11 cellular contexts compared by ENCODE assay signal in the genomic region with DNA sequence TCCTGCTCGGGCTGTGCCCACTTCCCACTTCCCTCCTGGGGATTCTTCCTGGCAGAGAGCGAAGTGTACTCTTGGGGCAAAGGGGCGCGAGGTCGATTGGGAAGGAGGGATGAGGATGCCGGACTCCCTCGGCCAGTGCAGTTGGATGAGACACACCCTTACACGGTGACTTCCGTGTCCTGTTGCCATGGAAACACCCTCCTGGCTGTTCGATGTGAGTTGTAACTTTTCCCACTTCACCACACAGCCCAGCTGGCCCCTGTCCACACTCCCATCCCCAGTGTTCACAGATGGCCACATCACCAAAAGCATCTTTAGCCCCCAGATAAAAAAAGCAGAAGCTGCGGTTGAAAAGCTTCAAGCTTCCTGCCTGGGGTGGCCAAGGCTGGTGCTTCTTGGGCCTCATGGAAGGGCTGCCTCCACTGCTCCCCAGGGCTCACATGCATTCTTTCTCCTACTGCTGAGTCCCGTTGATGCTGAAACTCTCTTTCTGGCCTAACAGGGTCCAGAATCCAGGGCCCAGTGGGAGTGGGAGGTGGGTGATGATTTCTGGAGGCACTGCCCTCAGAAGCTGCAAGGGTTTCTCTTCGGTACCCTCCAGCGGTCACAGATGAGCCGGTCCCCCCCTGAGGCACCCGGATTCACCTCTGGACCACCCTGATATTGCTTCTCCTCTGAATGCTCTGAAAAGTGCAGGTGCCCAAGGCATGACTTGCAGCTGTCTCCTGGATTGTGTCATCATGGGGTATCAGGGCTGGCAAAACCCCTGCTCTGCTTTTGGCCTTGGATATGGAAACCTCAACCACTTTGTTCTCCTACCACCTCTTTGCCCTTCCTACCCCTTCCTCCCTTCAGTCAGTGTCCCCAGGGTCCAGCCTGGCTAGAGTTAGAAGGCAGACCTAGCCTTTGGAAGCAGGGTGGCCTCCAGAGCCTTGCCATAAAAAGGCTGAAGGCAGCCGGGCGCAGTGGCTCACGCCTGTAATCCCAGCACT. TPM values are rescaled to one million over a fixed set of nuclear protein-coding genes. Genes with fewer than 3 reads are reported as not detected.
DNase-seq lines count a peak whose midpoint lies in the region; ATAC-seq and TF ChIP-seq lines count a peak whose summit lies in the region.
"Had no signal": no experiment of that assay in that cellular context is flagged by ENCODE, and none has a peak within 500 bp of the region (broad histone marks: within the 10 kb centered on the region; RNA-seq: fewer than 3 reads in every experiment).

No MANE protein-coding gene starts in this region.

- WGBS in mammary epithelial cell (ENCODE audit: low coverage, missing lambda C conversion rate) = 76% methylated on average over 16 of the region's 19 CpGs
- WGBS in transverse colon (ENCODE audit: low coverage in 1 of 2), 2 donors = 60% methylated on average over 19 of the region's 19 CpGs; no CpG with 5 or more reads in 1 of the 2 donors

- peaks cover 28% of the 10 kb centered on the region for H3K79me2 ChIP-seq in mammary epithelial cell (ENCODE audit: insufficient read depth, low read length)

- H3K9me3 ChIP-seq in mammary epithelial cell (replicated peaks; ENCODE audit: insufficient read depth, low read length) = peaks cover 23% of the 10 kb centered on the region
- no peaks in the 10 kb centered on the region for H3K9me3 ChIP-seq in Peyer's patch
- H3K9me3 ChIP-seq in transverse colon = no peaks in the 10 kb centered on the region
- H3K9me3 ChIP-seq: ovary had no signal

- no peaks in the 10 kb centered on the region for H3K9me3 Mint-ChIP-seq in MCF 10A (ENCODE audit: unreplicated experiment)

- H3K9ac ChIP-seq in mammary epithelial cell (ENCODE audit: insufficient read depth, low read length) = no peak overlapping the region

- H3K4me3 ChIP-seq in mammary epithelial cell (replicated peaks in 1 of 3; ENCODE audit: insufficient read depth in 1 of 3, low read depth in 2 of 3, low read length in 3 of 3) = no peak overlapping the region
- H3K4me3 ChIP-seq in Peyer's patch = no peak overlapping the region
- H3K4me3 ChIP-seq in transverse colon = no peak overlapping the region
- H3K4me3 ChIP-seq: ovary had no signal

- peaks cover 13% of the 10 kb centered on the region for H3K4me1 Mint-ChIP-seq in MCF 10A (ENCODE audit: insufficient read depth, unreplicated experiment)

- no peak overlapping the region for H3K4me2 ChIP-seq in mammary epithelial cell (ENCODE audit: insufficient read depth, low read depth, low read length)

- H3K36me3 Mint-ChIP-seq in MCF 10A (ENCODE audit: insufficient read depth, unreplicated experiment) = peaks cover 21% of the 10 kb centered on the region

- H3K27ac ChIP-seq in mammary epithelial cell (ENCODE audit: insufficient read depth, low read depth, low read length) = no peak overlapping the region
- peak overlapping the region in 3 of 4 donors; percentile 99 for H3K27ac ChIP-seq in Peyer's patch
- H3K27ac ChIP-seq in transverse colon = peak overlapping the region in 3 of 4 donors; percentile 98 to 99 (median 98)
- H3K27ac ChIP-seq: ovary had no signal

- TF ChIP-seq POLR2A in Peyer's patch (IDR thresholded peaks at IDR 0.05) (no peak), transverse colon (IDR thresholded peaks at IDR 0.05) (no peak)

- H3K36me3 ChIP-seq in mammary epithelial cell (ENCODE audit: insufficient read depth, low read length) = no peaks in the 10 kb centered on the region
- H3K36me3 ChIP-seq in Peyer's patch = no peaks in the 10 kb centered on the region
- H3K36me3 ChIP-seq in transverse colon = no peaks in the 10 kb centered on the region
- H3K36me3 ChIP-seq: ovary had no signal

- intact Hi-C loops in MCF 10A (cut with micrococcal nuclease) (no loop called here), mammary epithelial cell (cut with micrococcal nuclease) (no loop called here), transverse colon (cut with DNase I; ENCODE audit: low total_unique reads) (no loop called here)

- no peak for TF ChIP-seq CTCF in MCF 10A (IDR thresholded peaks at IDR 0.05; ENCODE audit: unreplicated experiment)
- TF ChIP-seq CTCF in mammary epithelial cell (conservative IDR thresholded peaks at IDR 0.05 in 1 of 2, IDR thresholded peaks at IDR 0.05 in 1 of 2; ENCODE audit: extremely low read depth in 1 of 2, insufficient read depth in 1 of 2, low read depth in 1 of 2, low read length in 2 of 2) = no peak
- TF ChIP-seq CTCF in Peyer's patch (IDR thresholded peaks at IDR 0.05) = no peak
- TF ChIP-seq CTCF in transverse colon (IDR thresholded peaks at IDR 0.05) = no peak

- peak overlapping the region; percentile 91 for H3K4me3 Mint-ChIP-seq in MCF 10A (ENCODE audit: unreplicated experiment)

- POLR2A ChIA-PET in MCF 10A (lab: Yijun Ruan, JAX) = interaction anchor here (2.0 to 17.3 kb wide), 2 partner anchors 15 to 69 kb away, joined by 18 to 1135 read pairs; partner anchors contain the start of genes NEK8, RPL23A and TLCD1

- no peak for TF ChIP-seq EP300 in transverse colon (IDR thresholded peaks at IDR 0.05; ENCODE audit: low read depth)

- BruUV-seq in MCF 10A (replicated peaks; lab: Mats Ljungman, UMichigan) (no TSS peak), mammary epithelial cell (replicated peaks; lab: Mats Ljungman, UMichigan) (no TSS peak)

- DNase-seq in MCF 10A (ENCODE audit: unreplicated experiment) (no peak), mammary epithelial cell (no peak), Peyer's patch (peak in 2 of 3 donors; percentile 73 to 75), germinal center (ENCODE audit: low spot score) (peak; percentile 59), transverse colon (peak; percentile 42), NCI-H446 treated with DMSO at 0.1 percent for 48 hours (lab: John Stamatoyannopoulos, UW) (no peak)
- DNase-seq: activated T-cell treated with anti-CD3 and anti-CD28 coated beads for 4 hours, dermis blood vessel endothelial cell had no signal

- H3K27me3 Mint-ChIP-seq in MCF 10A (ENCODE audit: insufficient read depth, unreplicated experiment) = no peaks in the 10 kb centered on the region

- dilution Hi-C loops in mammary epithelial cell (cut with HindIII; ENCODE audit: low sequenced_read_pairs) = no loop called here

- H2AFZ ChIP-seq in mammary epithelial cell (ENCODE audit: low read depth, low read length) = no peak overlapping the region

- H3K4me1 ChIP-seq in mammary epithelial cell (ENCODE audit: insufficient read depth, low read length) = peaks cover 11% of the 10 kb centered on the region
- H3K4me1 ChIP-seq in Peyer's patch = peaks cover 0 to 43% (median 29%) of the 10 kb centered on the region in 4 donors
- H3K4me1 ChIP-seq in transverse colon = peaks cover 7 to 49% (median 35%) of the 10 kb centered on the region in 4 donors

- no peaks in the 10 kb centered on the region for H3K27me3 ChIP-seq in mammary epithelial cell (ENCODE audit: insufficient read depth, low read length)
- no peaks in the 10 kb centered on the region for H3K27me3 ChIP-seq in Peyer's patch
- no peaks in the 10 kb centered on the region for H3K27me3 ChIP-seq in transverse colon
- H3K27me3 ChIP-seq: ovary had no signal

- CTCF ChIA-PET in MCF 10A (lab: Yijun Ruan, JAX) (interaction anchor here (0.6 to 15.1 kb wide), 4 partner anchors 9 to 553 kb away, joined by 3 to 365 read pairs (median 3); partner anchors contain the start of genes NEK8 and TLCD1), mammary epithelial cell (lab: Charles Lee; ENCODE audit: low non-redundant PET) (no interaction called here)

- peaks cover 2% of the 10 kb centered on the region for H4K20me1 ChIP-seq in mammary epithelial cell (ENCODE audit: insufficient read depth, low read length)

- no peak for ATAC-seq in HG02973 (IDR thresholded peaks at IDR 0.05; ENCODE audit: unreplicated experiment)
- no peak for ATAC-seq in HG03457 (IDR thresholded peaks at IDR 0.05; ENCODE audit: unreplicated experiment)

- in situ Hi-C loops in mammary epithelial cell (cut with MboI; ENCODE audit: low sequenced_read_pairs in 2 of 2) = loop anchor here in 1 of 2 donors (25.0 kb wide), 1 partner anchor 371 kb away; no protein-coding TSS in a partner anchor
- in situ Hi-C loops in transverse colon (cut with MboI; ENCODE audit: low pct_ligation_motif_present in 1 of 4, low pct_unique_long_range_greater_than_20kb in 1 of 4, low sequenced_read_pairs in 3 of 4) = no loop called here

- H3K27ac Mint-ChIP-seq in MCF 10A (ENCODE audit: low read depth, unreplicated experiment) = peak overlapping the region; percentile 93

RNA-seq across cellular contexts. Expression of gene TRAF4, which starts 2.2 kb away (rescaled TPM):
- total RNA-seq in MCF 10A (2022) = 106 and 126 TPM in 2 replicates
- total RNA-seq in mammary epithelial cell = 100 to 1,000 TPM in 1 of 2 donors, 10 to 100 TPM in 1; 50.5 to 147 TPM
- polyA plus RNA-seq in mammary epithelial cell = 85.3 TPM
- polyA minus RNA-seq in mammary epithelial cell = 133 TPM
- total RNA-seq in Peyer's patch = 100 to 1,000 TPM in 3 of 4 donors, 10 to 100 TPM in 1; 83.3 to 228 (median 184) TPM
- total RNA-seq in transverse colon = 100 to 1,000 TPM in 3 of 4 donors, 10 to 100 TPM in 1; 65.7 to 191 (median 126) TPM

RNA-seq across cellular contexts. Expression of gene NEK8, which starts 13.1 kb away (rescaled TPM):
- total RNA-seq in MCF 10A (2022) (4.5 and 8.6 TPM in 2 replicates), mammary epithelial cell (1 to 10 TPM; 5.5 to 7.0 TPM), Peyer's patch (10 to 100 TPM in 2 of 4 donors, 1 to 10 TPM in 2; 7.4 to 89.1 (median 14.0) TPM), transverse colon (10 to 100 TPM in 1 of 4 donors, 1 to 10 TPM in 3; 5.7 to 52.3 (median 8.3) TPM)
- 4.6 TPM for polyA plus RNA-seq in mammary epithelial cell
- 2.6 TPM for polyA minus RNA-seq in mammary epithelial cell

RNA-seq across cellular contexts. Expression of gene TLCD1, which starts 15.6 kb away (rescaled TPM):
- 13.4 and 18.7 TPM in 2 replicates for total RNA-seq in MCF 10A (2022)
- total RNA-seq in mammary epithelial cell = 10 to 100 TPM in 1 of 2 donors, 1 to 10 TPM in 1; 4.7 to 16.7 TPM
- polyA plus RNA-seq in mammary epithelial cell = 19.8 TPM
- 10.1 TPM for polyA minus RNA-seq in mammary epithelial cell
- total RNA-seq in Peyer's patch = 1 to 10 TPM; 3.3 to 9.1 (median 5.8) TPM
- total RNA-seq in transverse colon = 10 to 100 TPM in 1 of 4 donors, 1 to 10 TPM in 1, not detected in 2; 5.6 to 11.5 TPM

RNA-seq across cellular contexts. Expression of gene RPL23A, which starts 21.9 kb away (rescaled TPM):
- 1,941 and 2,110 TPM in 2 replicates for total RNA-seq in MCF 10A (2022)
- 1,000 to 10,000 TPM in 1 of 2 donors, 100 to 1,000 TPM in 1; 335 to 1,232 TPM for total RNA-seq in mammary epithelial cell
- 685 TPM for polyA plus RNA-seq in mammary epithelial cell
- 785 TPM for polyA minus RNA-seq in mammary epithelial cell
- total RNA-seq in Peyer's patch = 100 to 1,000 TPM; 214 to 675 (median 268) TPM
- 100 to 1,000 TPM; 238 to 385 (median 342) TPM for total RNA-seq in transverse colon

RNA-seq across cellular contexts. Expression of gene RAB34, which starts 24.0 kb away (rescaled TPM):
- total RNA-seq in MCF 10A (2022) (90.0 and 105 TPM in 2 replicates), mammary epithelial cell (10 to 100 TPM; 68.2 to 83.4 TPM), Peyer's patch (10 to 100 TPM; 14.5 to 69.3 (median 30.2) TPM), transverse colon (10 to 100 TPM; 41.1 to 60.5 (median 50.0) TPM)
- 176 TPM for polyA plus RNA-seq in mammary epithelial cell
- polyA minus RNA-seq in mammary epithelial cell = 135 TPM

Comparison
In these comparisons a context has a peak if more than half of its experiments do, and no peak if none do; other contexts are left out.
1. DNase-seq: peak in Peyer's patch (2 of 3), germinal center (single experiment) and transverse colon (single experiment); none in MCF 10A (single experiment), mammary epithelial cell (single experiment) and NCI-H446 treated with DMSO at 0.1 percent for 48 hours (single experiment).